Comparison of ENCODE assay signal across 28 cellular contexts in the genomic region with DNA sequence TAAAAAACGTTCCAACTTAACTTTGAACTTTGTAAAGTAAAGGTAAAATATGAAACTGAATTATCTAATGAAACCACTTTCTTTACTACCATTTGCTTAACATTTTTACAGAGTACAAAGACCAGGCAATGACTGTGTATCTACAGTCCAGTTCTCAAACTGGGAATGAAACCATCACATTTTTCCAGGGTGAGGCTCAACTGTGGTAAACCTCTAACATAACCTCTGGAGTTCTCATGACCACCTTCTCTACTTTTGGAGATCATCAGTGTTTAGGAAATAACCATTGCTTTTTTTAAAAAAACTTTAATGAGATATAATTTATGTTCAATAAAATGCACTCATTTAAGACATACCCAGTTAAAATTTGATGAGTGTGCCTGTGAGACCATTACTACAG.
DNase-seq lines count a peak whose midpoint lies in the region; ATAC-seq and TF ChIP-seq lines count a peak whose summit lies in the region.
"Had no signal": no experiment of that assay in that cellular context is flagged by ENCODE, and none has a peak within 500 bp of the region (broad histone marks: within the 10 kb centered on the region; RNA-seq: fewer than 3 reads in every experiment).

No MANE protein-coding gene starts in this region.

- DNase-seq in AG04450 (ENCODE audit: low read depth, low spot score) (peak; percentile 27), ELR (ENCODE audit: low read depth) (peak; percentile 17), astrocyte of the cerebellum (ENCODE audit: low read depth) (peak; percentile 31), hepatic stellate cell (ENCODE audit: low spot score) (peak; percentile 52), endothelial cell (ENCODE audit: low spot score) (no peak), CD14-positive monocyte (ENCODE audit: low spot score) (no peak)
- no peak for DNase-seq in naive thymus-derived CD4-positive, alpha-beta T cell
- DNase-seq: activated CD4-positive, alpha-beta T cell treated with anti-CD3 and anti-CD28 coated beads, Interleukin-2, amount 10 ng/mL, durations not matched to agents 24 days and 14 days; activated effector memory CD4-positive, alpha-beta T cell treated with anti-CD3 and anti-CD28 coated beads, Interleukin-2, amount 50 U/mL, for 16 hours; activated T-cell treated with anti-CD3 and anti-CD28 coated beads, Interleukin-2, amount 50 U/mL, for 1 hour; aorta; cerebellar nuclear complex; dorsolateral prefrontal cortex; GDM1; left lung; NCI-H1048; right lobe of liver; SHP77 treated with DMSO at 0.1 percent for 48 hours; stomach; T-helper 9 cell; thyroid gland had no signal

- no peak for ATAC-seq in naive thymus-derived CD4-positive, alpha-beta T cell
- ATAC-seq in GM18519 (IDR thresholded peaks at IDR 0.05; ENCODE audit: low FRiP score, unreplicated experiment), result no peak
- ATAC-seq: left lung had no signal

- H3K4me3 ChIP-seq in AG04450 (ENCODE audit: low read depth, low read length), result no peak overlapping the region
- no peak overlapping the region for H3K4me3 ChIP-seq in astrocyte of the cerebellum (ENCODE audit: low read depth, low read length)
- H3K4me3 ChIP-seq in naive thymus-derived CD4-positive, alpha-beta T cell (ENCODE audit: low read length), result no peak overlapping the region
- H3K4me3 ChIP-seq: BLaER1 treated with 17β-estradiol and CSF1 and Interleukin-3, amounts not matched to agents 10 nM and 100 nM; dorsolateral prefrontal cortex; left lung; prostate gland; right lobe of liver; stomach; thyroid gland; vagina had no signal

- TF ChIP-seq CTCF in AG04450 (IDR thresholded peaks at IDR 0.05; ENCODE audit: low read depth, low read length) (no peak), astrocyte of the cerebellum (IDR thresholded peaks at IDR 0.05; ENCODE audit: low read depth, low read length, missing control alignments) (no peak), endothelial cell (IDR thresholded peaks at IDR 0.05; ENCODE audit: unreplicated experiment) (no peak), CD14-positive monocyte (IDR thresholded peaks at IDR 0.05) (no peak)

- H3K4me1 Mint-ChIP-seq in naive thymus-derived CD4-positive, alpha-beta T cell, result no peaks in the 10 kb centered on the region
- H3K4me1 Mint-ChIP-seq in endothelial cell (ENCODE audit: unreplicated experiment) (peaks cover 6% of the 10 kb centered on the region), CD14-positive monocyte (no peaks in the 10 kb centered on the region)
- H3K4me1 Mint-ChIP-seq: activated CD4-positive, alpha-beta T cell treated with anti-CD3 and anti-CD28 coated beads, Interleukin-2, amount 10 ng/mL, durations not matched to agents 24 days and 14 days; IgD-negative memory B cell had no signal

- H3K36me3 ChIP-seq in naive thymus-derived CD4-positive, alpha-beta T cell (ENCODE audit: control insufficient read depth in 2 of 3, insufficient read depth in 3 of 3, low read length in 3 of 3), result no peaks in the 10 kb centered on the region
- H3K36me3 ChIP-seq: BLaER1 treated with 17β-estradiol and CSF1 and Interleukin-3, amounts not matched to agents 10 nM and 100 nM; left lung; neutrophil; prostate gland; right lobe of liver; stomach; thyroid gland; vagina had no signal

- intact Hi-C loops in naive thymus-derived CD4-positive, alpha-beta T cell (cut with micrococcal nuclease), result no loop called here
- intact Hi-C loops in CD14-positive monocyte (cut with micrococcal nuclease), result no loop called here

- peaks cover 0 to 4% (median 0%) of the 10 kb centered on the region in 11 donors for H3K9me3 Mint-ChIP-seq in naive thymus-derived CD4-positive, alpha-beta T cell
- H3K9me3 Mint-ChIP-seq in endothelial cell (ENCODE audit: unreplicated experiment), result no peaks in the 10 kb centered on the region
- peaks cover 0 to 4% (median 0%) of the 10 kb centered on the region in 7 donors for H3K9me3 Mint-ChIP-seq in CD14-positive monocyte
- H3K9me3 Mint-ChIP-seq: activated CD4-positive, alpha-beta T cell treated with anti-CD3 and anti-CD28 coated beads, Interleukin-2, amount 10 ng/mL, durations not matched to agents 24 days and 14 days had no signal

- CTCF ChIA-PET in AG04450 (lab: Charles Lee), result no interaction called here
- CTCF ChIA-PET in naive thymus-derived CD4-positive, alpha-beta T cell (lab: Charles Lee), result no interaction called here

- H3K27me3 Mint-ChIP-seq in naive thymus-derived CD4-positive, alpha-beta T cell, result peaks cover 11 to 25% (median 22%) of the 10 kb centered on the region in 5 donors
- no peaks in the 10 kb centered on the region for H3K27me3 Mint-ChIP-seq in endothelial cell (ENCODE audit: unreplicated experiment)
- peaks cover 2 to 11% (median 7%) of the 10 kb centered on the region in 3 donors for H3K27me3 Mint-ChIP-seq in CD14-positive monocyte (ENCODE audit: low read depth in 3 of 3)
- H3K27me3 Mint-ChIP-seq: IgD-negative memory B cell had no signal

- H3K36me3 Mint-ChIP-seq in naive thymus-derived CD4-positive, alpha-beta T cell, result no peaks in the 10 kb centered on the region
- no peaks in the 10 kb centered on the region for H3K36me3 Mint-ChIP-seq in endothelial cell (ENCODE audit: low read depth, unreplicated experiment)
- no peaks in the 10 kb centered on the region for H3K36me3 Mint-ChIP-seq in CD14-positive monocyte
- H3K36me3 Mint-ChIP-seq: activated naive CD8-positive, alpha-beta T cell; IgD-negative memory B cell had no signal

- no peak overlapping the region for H3K4me3 Mint-ChIP-seq in naive thymus-derived CD4-positive, alpha-beta T cell
- H3K4me3 Mint-ChIP-seq in endothelial cell (ENCODE audit: unreplicated experiment), result no peak overlapping the region
- no peak overlapping the region for H3K4me3 Mint-ChIP-seq in CD14-positive monocyte
- H3K4me3 Mint-ChIP-seq: activated CD4-positive, alpha-beta T cell treated with anti-CD3 and anti-CD28 coated beads, Interleukin-2, amount 10 ng/mL, durations not matched to agents 24 days and 14 days; activated naive CD8-positive, alpha-beta T cell; IgD-negative memory B cell had no signal

- H3K27me3 ChIP-seq in AG04450 (ENCODE audit: control insufficient read depth, insufficient read depth, low read length), result no peaks in the 10 kb centered on the region
- no peaks in the 10 kb centered on the region for H3K27me3 ChIP-seq in naive thymus-derived CD4-positive, alpha-beta T cell (ENCODE audit: control insufficient read depth in 2 of 2, insufficient read depth in 2 of 2, low read length in 2 of 2)
- H3K27me3 ChIP-seq: left lung, neutrophil, right lobe of liver, stomach, thyroid gland, vagina had no signal

- H3K27ac Mint-ChIP-seq in naive thymus-derived CD4-positive, alpha-beta T cell, result no peak overlapping the region
- H3K27ac Mint-ChIP-seq in endothelial cell (ENCODE audit: unreplicated experiment), result no peak overlapping the region
- no peak overlapping the region for H3K27ac Mint-ChIP-seq in CD14-positive monocyte
- H3K27ac Mint-ChIP-seq: activated CD4-positive, alpha-beta T cell treated with anti-CD3 and anti-CD28 coated beads, Interleukin-2, amount 10 ng/mL, durations not matched to agents 24 days and 14 days; activated naive CD8-positive, alpha-beta T cell; IgD-negative memory B cell had no signal

- POLR2A ChIA-PET in AG04450 (lab: Yijun Ruan, JAX), result no interaction called here
- POLR2A ChIA-PET in naive thymus-derived CD4-positive, alpha-beta T cell (lab: Charles Lee), result no interaction called here

- in situ Hi-C loops in astrocyte of the cerebellum (cut with HindIII; ENCODE audit: low sequenced_read_pairs), result no loop called here

- no peaks in the 10 kb centered on the region for H3K9me3 ChIP-seq in AG04450 (ENCODE audit: control insufficient read depth, insufficient read depth, low read length)
- H3K9me3 ChIP-seq in naive thymus-derived CD4-positive, alpha-beta T cell (ENCODE audit: control insufficient read depth in 2 of 3, low read length in 3 of 3), result no peaks in the 10 kb centered on the region
- H3K9me3 ChIP-seq: BLaER1 treated with 17β-estradiol and CSF1 and Interleukin-3, amounts not matched to agents 10 nM and 100 nM; left lung; neutrophil; prostate gland; right lobe of liver; stomach; thyroid gland; vagina had no signal

- no peak overlapping the region for H3K27ac ChIP-seq in AG04450 (ENCODE audit: low read depth, low read length)
- H3K27ac ChIP-seq in naive thymus-derived CD4-positive, alpha-beta T cell (ENCODE audit: low read depth, low read length), result no peak overlapping the region
- H3K27ac ChIP-seq: BLaER1 treated with 17β-estradiol and CSF1 and Interleukin-3, amounts not matched to agents 10 nM and 100 nM; dorsolateral prefrontal cortex; left lung; neutrophil; prostate gland; right lobe of liver; stomach; vagina had no signal

- no peaks in the 10 kb centered on the region for H3K4me1 ChIP-seq in naive thymus-derived CD4-positive, alpha-beta T cell (ENCODE audit: control insufficient read depth in 2 of 2, insufficient read depth in 2 of 2, low read length in 2 of 2)
- H3K4me1 ChIP-seq: left lung, prostate gland, vagina had no signal

Comparison
In these comparisons a context has a peak if more than half of its experiments do, and no peak if none do; other contexts are left out.
1. DNase-seq: peak in AG04450 (single experiment), ELR (single experiment), astrocyte of the cerebellum (single experiment) and hepatic stellate cell (single experiment); none in naive thymus-derived CD4-positive, alpha-beta T cell (0 of 9), endothelial cell (single experiment) and CD14-positive monocyte (single experiment).